18 cellular contexts compared by ENCODE assay signal in the genomic region with DNA sequence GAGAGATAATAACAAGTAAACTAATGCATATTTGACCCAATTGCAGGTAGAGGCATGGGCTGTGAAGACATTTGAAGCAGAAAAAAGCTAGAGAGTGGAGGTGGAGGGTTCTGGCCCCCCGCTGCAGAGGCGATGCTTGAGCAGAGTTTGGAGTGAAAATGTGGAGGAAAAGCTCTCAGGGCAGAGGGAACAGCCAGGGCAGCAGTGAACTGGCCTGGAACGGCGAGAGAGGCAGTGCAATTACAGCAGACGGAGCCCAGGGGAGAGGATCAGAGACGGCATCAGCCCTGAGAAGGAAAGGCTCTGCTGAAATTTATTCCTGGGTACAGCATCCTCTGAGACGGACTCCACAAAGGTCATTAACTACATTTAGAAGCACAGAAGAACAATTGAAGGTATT. TPM values are rescaled to one million over a fixed set of nuclear protein-coding genes. Genes with fewer than 3 reads are reported as not detected.
DNase-seq lines count a peak whose midpoint lies in the region; ATAC-seq and TF ChIP-seq lines count a peak whose summit lies in the region.
"Had no signal": no experiment of that assay in that cellular context is flagged by ENCODE, and none has a peak within 500 bp of the region (broad histone marks: within the 10 kb centered on the region; RNA-seq: fewer than 3 reads in every experiment).

No MANE protein-coding gene starts in this region.

- H3K4me3 ChIP-seq in SJCRH30, result no peak overlapping the region
- H3K4me3 ChIP-seq: SJSA1 had no signal

- H3K4me1 ChIP-seq in SJCRH30, result peaks cover 8% of the 10 kb centered on the region
- H3K4me1 ChIP-seq: SJSA1 had no signal

- no peak for TF ChIP-seq CTCF in GM10266 (IDR thresholded peaks at IDR 0.05; ENCODE audit: control insufficient read depth, insufficient read depth, low read depth, missing control alignments)

- intact Hi-C loops in sciatic nerve (cut with DNase I), result no loop called here

- H3K27ac ChIP-seq in SJCRH30, result peak overlapping the region; percentile 4; the same call in 1 of the 2 replicates
- H3K27ac ChIP-seq: KMS-11, SJSA1 had no signal

- no peaks in the 10 kb centered on the region for H3K9me3 ChIP-seq in SJCRH30 (replicated peaks)
- H3K9me3 ChIP-seq: SJSA1 had no signal

- DNase-seq in DMS 273 treated with DMSO at 0.1 percent for 48 hours (lab: John Stamatoyannopoulos, UW) (peak; percentile 31), SJCRH30 (no peak), left kidney (ENCODE audit: low read depth, low spot score) (peak; percentile 35), sciatic nerve (ENCODE audit: low spot score) (no peak), GM10266 (ENCODE audit: extremely low spot score) (no peak), GM19240 (ENCODE audit: insufficient read length, low spot score) (no peak), EL (no peak)
- no peak for DNase-seq in stimulated activated naive CD4-positive, alpha-beta T cell (lab: John Stamatoyannopoulos, UW)
- DNase-seq: DMS79, H7, NCI-H1417 treated with DMSO at 0.1 percent for 48 hours, NCI-H1930, NCI-H226, NCI-H524, PC-3 had no signal

- H3K27me3 ChIP-seq in SJCRH30, result no peaks in the 10 kb centered on the region
- H3K27me3 ChIP-seq: SJSA1 had no signal

- H3K36me3 ChIP-seq in SJCRH30, result no peaks in the 10 kb centered on the region
- H3K36me3 ChIP-seq: SJSA1 had no signal

- peak; percentile 16 for ATAC-seq in sciatic nerve
- ATAC-seq: PC-3 had no signal

RNA-seq across cellular contexts. Expression of gene STON2, which starts 14.3 kb away (rescaled TPM):
- 26.2 and 27.4 TPM in 2 replicates for total RNA-seq in SJCRH30 (2014; rRNA removed; shearing (Covaris generic))
- 54.4 TPM for total RNA-seq in sciatic nerve
- total RNA-seq: B cell had no signal

Comparison
In these comparisons a context has a peak if more than half of its experiments do, and no peak if none do; other contexts are left out.
1. DNase-seq: peak in DMS 273 treated with DMSO at 0.1 percent for 48 hours (single experiment) and left kidney (single experiment); none in SJCRH30 (0 of 2), sciatic nerve (single experiment), GM10266 (single experiment), GM19240 (single experiment), EL (single experiment) and stimulated activated naive CD4-positive, alpha-beta T cell (0 of 6).